1 cellular context compared by ENCODE assay signal in the genomic region with DNA sequence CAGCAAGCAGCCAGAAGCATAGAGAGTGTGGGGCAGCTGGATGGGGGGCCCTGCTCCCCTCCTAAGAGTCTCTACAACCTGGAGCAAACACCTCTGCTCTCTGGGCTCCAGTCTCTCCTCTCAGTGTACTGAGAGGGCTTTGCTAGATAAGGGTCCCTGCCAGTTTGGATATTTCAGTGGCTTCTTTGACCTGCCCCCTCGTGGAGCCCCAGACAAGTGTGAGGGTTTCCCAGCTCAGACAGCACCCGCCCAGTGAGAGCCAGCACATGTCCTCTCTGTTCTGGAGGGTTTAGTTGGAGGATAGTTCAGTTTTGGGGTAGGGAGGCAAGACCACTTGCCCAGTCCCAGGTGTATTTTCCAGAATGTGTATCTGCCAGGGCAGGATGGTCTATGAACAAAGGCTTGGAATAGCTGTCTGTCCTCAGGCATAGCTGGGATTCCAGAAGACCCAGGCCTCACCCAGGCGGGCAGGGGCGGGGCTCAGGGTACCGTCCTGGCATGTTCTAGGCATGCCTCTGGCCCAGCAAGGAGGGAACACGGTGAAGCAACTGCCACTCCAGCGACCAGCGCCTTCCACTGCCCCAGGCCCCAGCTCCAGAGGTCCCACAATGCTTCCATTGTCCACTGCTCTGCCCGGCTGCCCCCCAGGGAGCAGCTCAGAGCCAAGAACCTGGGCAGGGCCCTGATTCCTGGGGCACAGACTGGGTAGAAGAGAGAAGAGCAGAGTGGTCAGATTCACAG.
A peak's percentile ranks its signal among the peaks of the same experiment; 100 is the strongest.
TF ChIP-seq lines count a peak whose summit lies in the region.

No MANE protein-coding gene starts in this region.

TF ChIP-seq in HepG2, 621 proteins besides CTCF, POLR2A, EP300 and RAD21 (continues in another document):
- TF ChIP-seq, protein P1, sequence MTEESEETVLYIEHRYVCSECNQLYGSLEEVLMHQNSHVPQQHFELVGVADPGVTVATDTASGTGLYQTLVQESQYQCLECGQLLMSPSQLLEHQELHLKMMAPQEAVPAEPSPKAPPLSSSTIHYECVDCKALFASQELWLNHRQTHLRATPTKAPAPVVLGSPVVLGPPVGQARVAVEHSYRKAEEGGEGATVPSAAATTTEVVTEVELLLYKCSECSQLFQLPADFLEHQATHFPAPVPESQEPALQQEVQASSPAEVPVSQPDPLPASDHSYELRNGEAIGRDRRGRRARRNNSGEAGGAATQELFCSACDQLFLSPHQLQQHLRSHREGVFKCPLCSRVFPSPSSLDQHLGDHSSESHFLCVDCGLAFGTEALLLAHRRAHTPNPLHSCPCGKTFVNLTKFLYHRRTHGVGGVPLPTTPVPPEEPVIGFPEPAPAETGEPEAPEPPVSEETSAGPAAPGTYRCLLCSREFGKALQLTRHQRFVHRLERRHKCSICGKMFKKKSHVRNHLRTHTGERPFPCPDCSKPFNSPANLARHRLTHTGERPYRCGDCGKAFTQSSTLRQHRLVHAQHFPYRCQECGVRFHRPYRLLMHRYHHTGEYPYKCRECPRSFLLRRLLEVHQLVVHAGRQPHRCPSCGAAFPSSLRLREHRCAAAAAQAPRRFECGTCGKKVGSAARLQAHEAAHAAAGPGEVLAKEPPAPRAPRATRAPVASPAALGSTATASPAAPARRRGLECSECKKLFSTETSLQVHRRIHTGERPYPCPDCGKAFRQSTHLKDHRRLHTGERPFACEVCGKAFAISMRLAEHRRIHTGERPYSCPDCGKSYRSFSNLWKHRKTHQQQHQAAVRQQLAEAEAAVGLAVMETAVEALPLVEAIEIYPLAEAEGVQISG (CRISPR knock-in tag; IDR thresholded peaks at IDR 0.05), result peak; percentile 19; the same call in 1 of the 2 replicates
- TF ChIP-seq SRY (CRISPR knock-in tag; IDR thresholded peaks at IDR 0.05) (no peak), ZNF558 (CRISPR knock-in tag; IDR thresholded peaks at IDR 0.05; ENCODE audit: borderline replicate concordance) (no peak), HNRNPLL (IDR thresholded peaks at IDR 0.05; ENCODE audit: low read depth, low read length, poor library complexity, severe bottlenecking) (peak; percentile 32), PHF8 (CRISPR knock-in tag; IDR thresholded peaks at IDR 0.05) (no peak), ZSCAN20 (CRISPR knock-in tag; IDR thresholded peaks at IDR 0.05; ENCODE audit: borderline replicate concordance) (no peak), HDAC2 (CRISPR knock-in tag; IDR thresholded peaks at IDR 0.05) (no peak), ZMYM4 (CRISPR knock-in tag; IDR thresholded peaks at IDR 0.05) (no peak), HOXA9 (CRISPR knock-in tag; IDR thresholded peaks at IDR 0.05; ENCODE audit: borderline replicate concordance) (no peak), SIN3B (IDR thresholded peaks at IDR 0.05; ENCODE audit: low read length) (no peak), NCOA5 (CRISPR knock-in tag; IDR thresholded peaks at IDR 0.05) (no peak), KLF13 (CRISPR knock-in tag; IDR thresholded peaks at IDR 0.05) (no peak), FOXC1 (CRISPR knock-in tag; IDR thresholded peaks at IDR 0.05; ENCODE audit: borderline replicate concordance) (no peak), ZNF460 (CRISPR knock-in tag; IDR thresholded peaks at IDR 0.05; ENCODE audit: borderline replicate concordance) (no peak), ZFP36L1 (CRISPR knock-in tag; IDR thresholded peaks at IDR 0.05) (no peak), SMAD9 (CRISPR knock-in tag; IDR thresholded peaks at IDR 0.05) (no peak), NFKB2 (CRISPR knock-in tag; IDR thresholded peaks at IDR 0.05; ENCODE audit: borderline replicate concordance) (0 out of 2 replicates have a peak, but pooled peaks have one; percentile 7), TP53 (CRISPR knock-in tag; conservative IDR thresholded peaks at IDR 0.05) (peak; percentile 98), CBX2 (IDR thresholded peaks at IDR 0.05; ENCODE audit: low read depth, low read length) (no peak), CBX2 (CRISPR knock-in tag; IDR thresholded peaks at IDR 0.05; ENCODE audit: low read depth) (no peak), ATM (IDR thresholded peaks at IDR 0.05; ENCODE audit: borderline replicate concordance) (no peak), CEBPG (CRISPR knock-in tag; IDR thresholded peaks at IDR 0.05) (peak; percentile 61; the same call in 1 of the 2 replicates), ZNF747 (CRISPR knock-in tag; IDR thresholded peaks at IDR 0.05; ENCODE audit: borderline replicate concordance) (no peak)
- TF ChIP-seq, protein P2, sequence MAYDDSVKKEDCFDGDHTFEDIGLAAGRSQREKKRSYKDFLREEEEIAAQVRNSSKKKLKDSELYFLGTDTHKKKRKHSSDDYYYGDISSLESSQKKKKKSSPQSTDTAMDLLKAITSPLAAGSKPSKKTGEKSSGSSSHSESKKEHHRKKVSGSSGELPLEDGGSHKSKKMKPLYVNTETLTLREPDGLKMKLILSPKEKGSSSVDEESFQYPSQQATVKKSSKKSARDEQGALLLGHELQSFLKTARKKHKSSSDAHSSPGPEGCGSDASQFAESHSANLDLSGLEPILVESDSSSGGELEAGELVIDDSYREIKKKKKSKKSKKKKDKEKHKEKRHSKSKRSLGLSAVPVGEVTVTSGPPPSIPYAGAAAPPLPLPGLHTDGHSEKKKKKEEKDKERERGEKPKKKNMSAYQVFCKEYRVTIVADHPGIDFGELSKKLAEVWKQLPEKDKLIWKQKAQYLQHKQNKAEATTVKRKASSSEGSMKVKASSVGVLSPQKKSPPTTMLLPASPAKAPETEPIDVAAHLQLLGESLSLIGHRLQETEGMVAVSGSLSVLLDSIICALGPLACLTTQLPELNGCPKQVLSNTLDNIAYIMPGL (CRISPR knock-in tag; IDR thresholded peaks at IDR 0.05; ENCODE audit: borderline replicate concordance in 1 of 2, low read depth in 1 of 2), result no peak
- TF ChIP-seq, protein P3, sequence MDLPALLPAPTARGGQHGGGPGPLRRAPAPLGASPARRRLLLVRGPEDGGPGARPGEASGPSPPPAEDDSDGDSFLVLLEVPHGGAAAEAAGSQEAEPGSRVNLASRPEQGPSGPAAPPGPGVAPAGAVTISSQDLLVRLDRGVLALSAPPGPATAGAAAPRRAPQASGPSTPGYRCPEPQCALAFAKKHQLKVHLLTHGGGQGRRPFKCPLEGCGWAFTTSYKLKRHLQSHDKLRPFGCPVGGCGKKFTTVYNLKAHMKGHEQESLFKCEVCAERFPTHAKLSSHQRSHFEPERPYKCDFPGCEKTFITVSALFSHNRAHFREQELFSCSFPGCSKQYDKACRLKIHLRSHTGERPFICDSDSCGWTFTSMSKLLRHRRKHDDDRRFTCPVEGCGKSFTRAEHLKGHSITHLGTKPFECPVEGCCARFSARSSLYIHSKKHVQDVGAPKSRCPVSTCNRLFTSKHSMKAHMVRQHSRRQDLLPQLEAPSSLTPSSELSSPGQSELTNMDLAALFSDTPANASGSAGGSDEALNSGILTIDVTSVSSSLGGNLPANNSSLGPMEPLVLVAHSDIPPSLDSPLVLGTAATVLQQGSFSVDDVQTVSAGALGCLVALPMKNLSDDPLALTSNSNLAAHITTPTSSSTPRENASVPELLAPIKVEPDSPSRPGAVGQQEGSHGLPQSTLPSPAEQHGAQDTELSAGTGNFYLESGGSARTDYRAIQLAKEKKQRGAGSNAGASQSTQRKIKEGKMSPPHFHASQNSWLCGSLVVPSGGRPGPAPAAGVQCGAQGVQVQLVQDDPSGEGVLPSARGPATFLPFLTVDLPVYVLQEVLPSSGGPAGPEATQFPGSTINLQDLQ (CRISPR knock-in tag; IDR thresholded peaks at IDR 0.05), result peak; percentile 69; the same call in 1 of the 2 replicates
- TF ChIP-seq, protein P4, sequence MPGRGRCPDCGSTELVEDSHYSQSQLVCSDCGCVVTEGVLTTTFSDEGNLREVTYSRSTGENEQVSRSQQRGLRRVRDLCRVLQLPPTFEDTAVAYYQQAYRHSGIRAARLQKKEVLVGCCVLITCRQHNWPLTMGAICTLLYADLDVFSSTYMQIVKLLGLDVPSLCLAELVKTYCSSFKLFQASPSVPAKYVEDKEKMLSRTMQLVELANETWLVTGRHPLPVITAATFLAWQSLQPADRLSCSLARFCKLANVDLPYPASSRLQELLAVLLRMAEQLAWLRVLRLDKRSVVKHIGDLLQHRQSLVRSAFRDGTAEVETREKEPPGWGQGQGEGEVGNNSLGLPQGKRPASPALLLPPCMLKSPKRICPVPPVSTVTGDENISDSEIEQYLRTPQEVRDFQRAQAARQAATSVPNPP (CRISPR knock-in tag; IDR thresholded peaks at IDR 0.05), result no peak
- TF ChIP-seq, protein P5, sequence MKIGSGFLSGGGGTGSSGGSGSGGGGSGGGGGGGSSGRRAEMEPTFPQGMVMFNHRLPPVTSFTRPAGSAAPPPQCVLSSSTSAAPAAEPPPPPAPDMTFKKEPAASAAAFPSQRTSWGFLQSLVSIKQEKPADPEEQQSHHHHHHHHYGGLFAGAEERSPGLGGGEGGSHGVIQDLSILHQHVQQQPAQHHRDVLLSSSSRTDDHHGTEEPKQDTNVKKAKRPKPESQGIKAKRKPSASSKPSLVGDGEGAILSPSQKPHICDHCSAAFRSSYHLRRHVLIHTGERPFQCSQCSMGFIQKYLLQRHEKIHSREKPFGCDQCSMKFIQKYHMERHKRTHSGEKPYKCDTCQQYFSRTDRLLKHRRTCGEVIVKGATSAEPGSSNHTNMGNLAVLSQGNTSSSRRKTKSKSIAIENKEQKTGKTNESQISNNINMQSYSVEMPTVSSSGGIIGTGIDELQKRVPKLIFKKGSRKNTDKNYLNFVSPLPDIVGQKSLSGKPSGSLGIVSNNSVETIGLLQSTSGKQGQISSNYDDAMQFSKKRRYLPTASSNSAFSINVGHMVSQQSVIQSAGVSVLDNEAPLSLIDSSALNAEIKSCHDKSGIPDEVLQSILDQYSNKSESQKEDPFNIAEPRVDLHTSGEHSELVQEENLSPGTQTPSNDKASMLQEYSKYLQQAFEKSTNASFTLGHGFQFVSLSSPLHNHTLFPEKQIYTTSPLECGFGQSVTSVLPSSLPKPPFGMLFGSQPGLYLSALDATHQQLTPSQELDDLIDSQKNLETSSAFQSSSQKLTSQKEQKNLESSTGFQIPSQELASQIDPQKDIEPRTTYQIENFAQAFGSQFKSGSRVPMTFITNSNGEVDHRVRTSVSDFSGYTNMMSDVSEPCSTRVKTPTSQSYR (CRISPR knock-in tag; IDR thresholded peaks at IDR 0.05; ENCODE audit: borderline replicate concordance), result no peak; the same call in 1 of the 2 replicates
- TF ChIP-seq, protein P6, sequence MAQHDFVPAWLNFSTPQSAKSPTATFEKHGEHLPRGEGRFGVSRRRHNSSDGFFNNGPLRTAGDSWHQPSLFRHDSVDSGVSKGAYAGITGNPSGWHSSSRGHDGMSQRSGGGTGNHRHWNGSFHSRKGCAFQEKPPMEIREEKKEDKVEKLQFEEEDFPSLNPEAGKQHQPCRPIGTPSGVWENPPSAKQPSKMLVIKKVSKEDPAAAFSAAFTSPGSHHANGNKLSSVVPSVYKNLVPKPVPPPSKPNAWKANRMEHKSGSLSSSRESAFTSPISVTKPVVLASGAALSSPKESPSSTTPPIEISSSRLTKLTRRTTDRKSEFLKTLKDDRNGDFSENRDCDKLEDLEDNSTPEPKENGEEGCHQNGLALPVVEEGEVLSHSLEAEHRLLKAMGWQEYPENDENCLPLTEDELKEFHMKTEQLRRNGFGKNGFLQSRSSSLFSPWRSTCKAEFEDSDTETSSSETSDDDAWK (CRISPR knock-in tag; IDR thresholded peaks at IDR 0.05), result no peak
- TF ChIP-seq, protein P7, sequence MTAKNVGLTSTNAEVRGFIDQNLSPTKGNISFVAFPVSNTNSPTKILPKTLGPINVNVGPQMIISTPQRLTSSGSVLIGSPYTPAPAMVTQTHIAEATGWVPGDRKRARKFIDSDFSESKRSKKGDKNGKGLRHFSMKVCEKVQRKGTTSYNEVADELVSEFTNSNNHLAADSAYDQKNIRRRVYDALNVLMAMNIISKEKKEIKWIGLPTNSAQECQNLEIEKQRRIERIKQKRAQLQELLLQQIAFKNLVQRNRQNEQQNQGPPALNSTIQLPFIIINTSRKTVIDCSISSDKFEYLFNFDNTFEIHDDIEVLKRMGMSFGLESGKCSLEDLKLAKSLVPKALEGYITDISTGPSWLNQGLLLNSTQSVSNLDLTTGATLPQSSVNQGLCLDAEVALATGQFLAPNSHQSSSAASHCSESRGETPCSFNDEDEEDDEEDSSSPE (CRISPR knock-in tag; IDR thresholded peaks at IDR 0.05), result no peak
- TF ChIP-seq, protein P8, sequence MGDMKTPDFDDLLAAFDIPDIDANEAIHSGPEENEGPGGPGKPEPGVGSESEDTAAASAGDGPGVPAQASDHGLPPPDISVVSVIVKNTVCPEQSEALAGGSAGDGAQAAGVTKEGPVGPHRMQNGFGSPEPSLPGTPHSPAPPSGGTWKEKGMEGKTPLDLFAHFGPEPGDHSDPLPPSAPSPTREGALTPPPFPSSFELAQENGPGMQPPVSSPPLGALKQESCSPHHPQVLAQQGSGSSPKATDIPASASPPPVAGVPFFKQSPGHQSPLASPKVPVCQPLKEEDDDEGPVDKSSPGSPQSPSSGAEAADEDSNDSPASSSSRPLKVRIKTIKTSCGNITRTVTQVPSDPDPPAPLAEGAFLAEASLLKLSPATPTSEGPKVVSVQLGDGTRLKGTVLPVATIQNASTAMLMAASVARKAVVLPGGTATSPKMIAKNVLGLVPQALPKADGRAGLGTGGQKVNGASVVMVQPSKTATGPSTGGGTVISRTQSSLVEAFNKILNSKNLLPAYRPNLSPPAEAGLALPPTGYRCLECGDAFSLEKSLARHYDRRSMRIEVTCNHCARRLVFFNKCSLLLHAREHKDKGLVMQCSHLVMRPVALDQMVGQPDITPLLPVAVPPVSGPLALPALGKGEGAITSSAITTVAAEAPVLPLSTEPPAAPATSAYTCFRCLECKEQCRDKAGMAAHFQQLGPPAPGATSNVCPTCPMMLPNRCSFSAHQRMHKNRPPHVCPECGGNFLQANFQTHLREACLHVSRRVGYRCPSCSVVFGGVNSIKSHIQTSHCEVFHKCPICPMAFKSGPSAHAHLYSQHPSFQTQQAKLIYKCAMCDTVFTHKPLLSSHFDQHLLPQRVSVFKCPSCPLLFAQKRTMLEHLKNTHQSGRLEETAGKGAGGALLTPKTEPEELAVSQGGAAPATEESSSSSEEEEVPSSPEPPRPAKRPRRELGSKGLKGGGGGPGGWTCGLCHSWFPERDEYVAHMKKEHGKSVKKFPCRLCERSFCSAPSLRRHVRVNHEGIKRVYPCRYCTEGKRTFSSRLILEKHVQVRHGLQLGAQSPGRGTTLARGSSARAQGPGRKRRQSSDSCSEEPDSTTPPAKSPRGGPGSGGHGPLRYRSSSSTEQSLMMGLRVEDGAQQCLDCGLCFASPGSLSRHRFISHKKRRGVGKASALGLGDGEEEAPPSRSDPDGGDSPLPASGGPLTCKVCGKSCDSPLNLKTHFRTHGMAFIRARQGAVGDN (CRISPR knock-in tag; IDR thresholded peaks at IDR 0.05), result peak; percentile 87
- TF ChIP-seq, protein P9, sequence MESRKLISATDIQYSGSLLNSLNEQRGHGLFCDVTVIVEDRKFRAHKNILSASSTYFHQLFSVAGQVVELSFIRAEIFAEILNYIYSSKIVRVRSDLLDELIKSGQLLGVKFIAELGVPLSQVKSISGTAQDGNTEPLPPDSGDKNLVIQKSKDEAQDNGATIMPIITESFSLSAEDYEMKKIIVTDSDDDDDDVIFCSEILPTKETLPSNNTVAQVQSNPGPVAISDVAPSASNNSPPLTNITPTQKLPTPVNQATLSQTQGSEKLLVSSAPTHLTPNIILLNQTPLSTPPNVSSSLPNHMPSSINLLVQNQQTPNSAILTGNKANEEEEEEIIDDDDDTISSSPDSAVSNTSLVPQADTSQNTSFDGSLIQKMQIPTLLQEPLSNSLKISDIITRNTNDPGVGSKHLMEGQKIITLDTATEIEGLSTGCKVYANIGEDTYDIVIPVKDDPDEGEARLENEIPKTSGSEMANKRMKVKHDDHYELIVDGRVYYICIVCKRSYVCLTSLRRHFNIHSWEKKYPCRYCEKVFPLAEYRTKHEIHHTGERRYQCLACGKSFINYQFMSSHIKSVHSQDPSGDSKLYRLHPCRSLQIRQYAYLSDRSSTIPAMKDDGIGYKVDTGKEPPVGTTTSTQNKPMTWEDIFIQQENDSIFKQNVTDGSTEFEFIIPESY (CRISPR knock-in tag; IDR thresholded peaks at IDR 0.05), result peak; percentile 35; the same call in 1 of the 2 replicates
